11 cellular contexts compared by ENCODE assay signal in the genomic region with DNA sequence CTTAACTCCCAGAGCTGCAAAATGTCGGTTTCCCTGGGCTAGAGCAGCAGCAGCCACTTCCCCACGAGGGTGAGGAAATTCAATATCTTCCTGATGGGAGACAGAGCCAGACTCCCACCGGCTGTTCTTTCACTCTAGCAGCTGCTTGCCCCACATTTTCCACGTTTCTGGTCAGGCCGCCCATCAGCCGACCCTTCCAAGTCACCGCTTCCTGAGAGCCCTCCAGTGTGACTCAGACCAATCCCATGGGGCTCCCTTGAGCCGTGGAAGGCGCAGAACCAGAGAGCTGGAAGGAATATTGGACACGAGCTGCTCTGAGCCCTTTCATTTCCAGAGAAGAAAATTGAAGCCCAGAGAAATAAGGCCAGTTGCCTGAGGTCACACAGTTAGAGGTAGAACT.
DNase-seq lines count a peak whose midpoint lies in the region; ATAC-seq and TF ChIP-seq lines count a peak whose summit lies in the region.
"Had no signal": no experiment of that assay in that cellular context is flagged by ENCODE, and none has a peak within 500 bp of the region (broad histone marks: within the 10 kb centered on the region; RNA-seq: fewer than 3 reads in every experiment).

No MANE protein-coding gene starts in this region.

- H2AK5ac ChIP-seq in neuronal stem cell (ENCODE audit: low read depth, low read length): no peak overlapping the region

- no peak overlapping the region for H3K18ac ChIP-seq in neuronal stem cell (ENCODE audit: low read length)

- H3K4me1 Mint-ChIP-seq in naive thymus-derived CD8-positive, alpha-beta T cell: no peaks in the 10 kb centered on the region

- H3K27ac ChIP-seq in ACC112 (ENCODE audit: low read depth, low read length) (peak overlapping the region; percentile 94), neuronal stem cell (replicated peaks; ENCODE audit: low read length) (no peak overlapping the region)
- H3K27ac ChIP-seq: spleen had no signal

- H3K4me2 ChIP-seq in neuronal stem cell (ENCODE audit: insufficient read depth, low read length, poor library complexity, severe bottlenecking): no peak overlapping the region

- H3K79me2 ChIP-seq in ACC112 (ENCODE audit: control insufficient read depth, insufficient read depth, low read length, unreplicated experiment): no peaks in the 10 kb centered on the region

- POLR2A ChIA-PET in naive thymus-derived CD8-positive, alpha-beta T cell (lab: Charles Lee): no interaction called here

- no peak overlapping the region for H4K91ac ChIP-seq in neuronal stem cell (ENCODE audit: low read depth, low read length, poor library complexity)

- no peak overlapping the region for H2BK15ac ChIP-seq in neuronal stem cell (ENCODE audit: low read length)

- H3K4me3 ChIP-seq in ACC112 (ENCODE audit: low read depth, low read length): peak overlapping the region; percentile 51
- H3K4me3 ChIP-seq in foreskin fibroblast (ENCODE audit: low read depth in 1 of 2, low read length in 2 of 2): no peak overlapping the region
- no peak overlapping the region for H3K4me3 ChIP-seq in neuronal stem cell (ENCODE audit: low read length in 2 of 2)
- H3K4me3 ChIP-seq: spleen had no signal

- H3K4me3 Mint-ChIP-seq in naive thymus-derived CD8-positive, alpha-beta T cell: no peak overlapping the region
- H3K4me3 Mint-ChIP-seq: activated CD8-positive, alpha-beta T cell treated with anti-CD3 and anti-CD28 coated beads for 36 hours had no signal

- no peak for ATAC-seq in naive thymus-derived CD8-positive, alpha-beta T cell
- ATAC-seq in GM21737 (IDR thresholded peaks at IDR 0.05; ENCODE audit: unreplicated experiment) (no peak), GM19397 (IDR thresholded peaks at IDR 0.05; ENCODE audit: unreplicated experiment) (no peak)
- ATAC-seq: activated CD8-positive, alpha-beta T cell treated with anti-CD3 and anti-CD28 coated beads for 36 hours had no signal

- peak; percentile 89 for DNase-seq in RPMI7951 (ENCODE audit: low read depth)
- DNase-seq in foreskin fibroblast: peak; percentile 39 to 72
- DNase-seq in neuronal stem cell (ENCODE audit: low spot score): no peak
- no peak for DNase-seq in naive thymus-derived CD8-positive, alpha-beta T cell
- DNase-seq in NCI-H446 treated with DMSO at 0.1 percent for 48 hours (lab: John Stamatoyannopoulos, UW): no peak
- DNase-seq: activated CD8-positive, alpha-beta T cell treated with anti-CD3 and anti-CD28 coated beads for 36 hours; NCI-H1436; spleen had no signal

- no peak overlapping the region for H3K14ac ChIP-seq in neuronal stem cell (ENCODE audit: low read length)

- no peak overlapping the region for H3K23ac ChIP-seq in neuronal stem cell (ENCODE audit: low read depth, low read length, poor library complexity)

- TF ChIP-seq CTCF in foreskin fibroblast (IDR thresholded peaks at IDR 0.05; ENCODE audit: low read depth, low read length): no peak

- no peak overlapping the region for H2BK120ac ChIP-seq in neuronal stem cell (ENCODE audit: low read depth, low read length)

- no peak overlapping the region for H3K4ac ChIP-seq in neuronal stem cell (ENCODE audit: low read length)

- peaks cover 12 to 32% (median 20%) of the 10 kb centered on the region in 9 donors for H3K9me3 Mint-ChIP-seq in naive thymus-derived CD8-positive, alpha-beta T cell

- no peak overlapping the region for H2BK12ac ChIP-seq in neuronal stem cell (ENCODE audit: low read length)

- no peak overlapping the region for H4K8ac ChIP-seq in neuronal stem cell (ENCODE audit: low read depth, low read length)

- no peak overlapping the region for H2BK5ac ChIP-seq in neuronal stem cell (ENCODE audit: low read length)

- H3K27me3 ChIP-seq in ACC112 (ENCODE audit: insufficient read depth, low read length) (no peaks in the 10 kb centered on the region), neuronal stem cell (ENCODE audit: control insufficient read depth in 3 of 3, insufficient read depth in 3 of 3, low read depth in 1 of 3, low read length in 3 of 3) (no peaks in the 10 kb centered on the region)

- H3K36me3 ChIP-seq in ACC112 (ENCODE audit: insufficient read depth, low read length) (no peaks in the 10 kb centered on the region), neuronal stem cell (replicated peaks in 1 of 2; ENCODE audit: control insufficient read depth in 2 of 2, insufficient read depth in 2 of 2, low read length in 2 of 2) (no peaks in the 10 kb centered on the region)
- H3K36me3 ChIP-seq: spleen had no signal

- peaks cover 0 to 14% (median 0%) of the 10 kb centered on the region in 3 donors for H3K36me3 Mint-ChIP-seq in naive thymus-derived CD8-positive, alpha-beta T cell

- H2AFZ ChIP-seq in ACC112 (ENCODE audit: low read length, unreplicated experiment): peak overlapping the region; percentile 72
- H2AFZ ChIP-seq in neuronal stem cell (ENCODE audit: low read length): peak overlapping the region; percentile 12

- H3K27ac Mint-ChIP-seq in naive thymus-derived CD8-positive, alpha-beta T cell: no peak overlapping the region
- H3K27ac Mint-ChIP-seq: activated CD8-positive, alpha-beta T cell treated with anti-CD3 and anti-CD28 coated beads for 36 hours had no signal

- no peak overlapping the region for H3K9ac ChIP-seq in neuronal stem cell (ENCODE audit: low read depth, low read length, poor library complexity)

- no peaks in the 10 kb centered on the region for H3K79me1 ChIP-seq in neuronal stem cell (ENCODE audit: low read depth, low read length)

- H3K4me1 ChIP-seq in ACC112 (ENCODE audit: control insufficient read depth, insufficient read depth, low read length, unreplicated experiment) (peaks cover 53% of the 10 kb centered on the region), neuronal stem cell (ENCODE audit: control insufficient read depth in 2 of 2, insufficient read depth in 1 of 2, low read depth in 1 of 2, low read length in 2 of 2) (peaks cover 11 to 25% of the 10 kb centered on the region in 2 donors)
- H3K4me1 ChIP-seq: spleen had no signal

- H3K27me3 Mint-ChIP-seq in naive thymus-derived CD8-positive, alpha-beta T cell: peaks cover 0 to 24% (median 11%) of the 10 kb centered on the region in 5 donors

- no CpG with 5 or more reads among the region's 10 CpGs for WGBS in neuronal stem cell (ENCODE audit: extremely low coverage in 2 of 2, insufficient read length in 2 of 2, insufficient replicate concordance in 1 of 2), 2 donors

- peaks cover 3 to 14% of the 10 kb centered on the region in 2 donors for H3K9me3 ChIP-seq in neuronal stem cell (replicated peaks in 1 of 2; ENCODE audit: control insufficient read depth in 2 of 2, insufficient read depth in 1 of 2, low read depth in 1 of 2, low read length in 2 of 2)

Comparison
In these comparisons a context has a peak if more than half of its experiments do, and no peak if none do; other contexts are left out.
1. DNase-seq: peak in RPMI7951 (single experiment) and foreskin fibroblast (2 of 2); none in neuronal stem cell (single experiment), naive thymus-derived CD8-positive, alpha-beta T cell (0 of 10) and NCI-H446 treated with DMSO at 0.1 percent for 48 hours (single experiment).